In genomic region chr4:174450051-174450450, GRCh38 we compare ENCODE assay signal across 21 cellular contexts.
"Had no signal": no experiment of that assay in that cellular context is flagged by ENCODE, and none has a peak within 500 bp of the region (broad histone marks: within the 10 kb centered on the region; RNA-seq: fewer than 3 reads in every experiment).

No MANE protein-coding gene starts in this region.

- DNase-seq: activated CD4-positive, alpha-beta T cell treated with anti-CD3 and anti-CD28 coated beads, Interleukin-2, amount 10 ng/mL, durations not matched to agents 24 days and 14 days; activated CD4-positive, CD25-positive, alpha-beta regulatory T cell; activated CD8-positive, alpha-beta T cell treated with anti-CD3 and anti-CD28 coated beads for 36 hours; activated naive CD4-positive, alpha-beta T cell; activated naive CD8-positive, alpha-beta T cell treated with anti-CD3 and anti-CD28 coated beads for 36 hours; activated T-cell treated with anti-CD3 and anti-CD28 coated beads, Interleukin-2, amount 50 U/mL, for 1 hour; body of pancreas; effector memory CD8-positive, alpha-beta T cell; foreskin melanocyte; glutamatergic neuron; kidney; left ventricle myocardium inferior; natural killer cell; pancreas; stimulated activated CD4-positive, alpha-beta T cell treated with anti-CD3 and anti-CD28 coated beads, Interleukin-15, amount 100 ng/mL, for 24 hours; stimulated activated CD4-positive, alpha-beta T cell treated with anti-CD3 and anti-CD28 coated beads, Interleukin-2, amount 100 ng/mL, for 48 hours; stimulated activated naive CD8-positive, alpha-beta T cell treated with anti-CD3 and anti-CD28 coated beads, Interleukin-15, amount 100 ng/mL, for 72 hours; SW 1271; upper lobe of left lung had no signal

- H3K4me3 ChIP-seq: body of pancreas, left ventricle myocardium inferior, pancreas, upper lobe of left lung had no signal

- H3K4me1 Mint-ChIP-seq: activated CD4-positive, alpha-beta T cell treated with anti-CD3 and anti-CD28 coated beads, Interleukin-2, amount 10 ng/mL, durations not matched to agents 24 days and 14 days; stimulated activated naive CD8-positive, alpha-beta T cell treated with anti-CD3 and anti-CD28 coated beads, Interleukin-15, amount 100 ng/mL, for 72 hours had no signal

- H3K4me1 ChIP-seq: left ventricle myocardium inferior, upper lobe of left lung had no signal

- H3K4me3 Mint-ChIP-seq: activated CD4-positive, alpha-beta T cell treated with anti-CD3 and anti-CD28 coated beads, Interleukin-2, amount 10 ng/mL, durations not matched to agents 24 days and 14 days; activated CD8-positive, alpha-beta T cell treated with anti-CD3 and anti-CD28 coated beads for 36 hours; activated naive CD8-positive, alpha-beta T cell treated with anti-CD3 and anti-CD28 coated beads for 36 hours; activated T-helper 17 cell treated with anti-CD3 and anti-CD28 coated beads, Interleukin-2, amount 50 U/mL, for 72 hours; effector memory CD8-positive, alpha-beta T cell; natural killer cell; stimulated activated naive CD8-positive, alpha-beta T cell treated with anti-CD3 and anti-CD28 coated beads, Interleukin-15, amount 100 ng/mL, for 72 hours had no signal

- H3K36me3 Mint-ChIP-seq: activated naive CD8-positive, alpha-beta T cell treated with anti-CD3 and anti-CD28 coated beads for 36 hours; natural killer cell had no signal

- H3K27ac Mint-ChIP-seq: activated CD4-positive, alpha-beta T cell treated with anti-CD3 and anti-CD28 coated beads, Interleukin-2, amount 10 ng/mL, durations not matched to agents 24 days and 14 days; activated CD8-positive, alpha-beta T cell treated with anti-CD3 and anti-CD28 coated beads for 36 hours; activated naive CD8-positive, alpha-beta T cell treated with anti-CD3 and anti-CD28 coated beads for 36 hours; activated T-helper 17 cell treated with anti-CD3 and anti-CD28 coated beads, Interleukin-2, amount 50 U/mL, for 72 hours; effector memory CD8-positive, alpha-beta T cell; natural killer cell; stimulated activated naive CD8-positive, alpha-beta T cell treated with anti-CD3 and anti-CD28 coated beads, Interleukin-15, amount 100 ng/mL, for 72 hours had no signal

- H3K27ac ChIP-seq: body of pancreas, left ventricle myocardium inferior, neutrophil, pancreas, upper lobe of left lung had no signal

- H3K27me3 ChIP-seq: body of pancreas, neutrophil, pancreas, upper lobe of left lung had no signal

- ATAC-seq: activated CD8-positive, alpha-beta T cell treated with anti-CD3 and anti-CD28 coated beads for 36 hours; activated T-helper 17 cell treated with anti-CD3 and anti-CD28 coated beads, Interleukin-2, amount 50 U/mL, for 72 hours; body of pancreas; effector memory CD8-positive, alpha-beta T cell; natural killer cell; stimulated activated naive CD8-positive, alpha-beta T cell treated with anti-CD3 and anti-CD28 coated beads, Interleukin-15, amount 100 ng/mL, for 72 hours had no signal

- H3K9me3 ChIP-seq: body of pancreas, left ventricle myocardium inferior, neutrophil, pancreas, upper lobe of left lung had no signal

- H3K36me3 ChIP-seq: left ventricle myocardium inferior, neutrophil, pancreas, upper lobe of left lung had no signal

- H3K27me3 Mint-ChIP-seq: activated CD4-positive, alpha-beta T cell treated with anti-CD3 and anti-CD28 coated beads, Interleukin-2, amount 10 ng/mL, durations not matched to agents 24 days and 14 days; activated CD8-positive, alpha-beta T cell treated with anti-CD3 and anti-CD28 coated beads for 36 hours; activated naive CD8-positive, alpha-beta T cell treated with anti-CD3 and anti-CD28 coated beads for 36 hours; activated T-helper 17 cell treated with anti-CD3 and anti-CD28 coated beads, Interleukin-2, amount 50 U/mL, for 72 hours; effector memory CD8-positive, alpha-beta T cell; stimulated activated naive CD8-positive, alpha-beta T cell treated with anti-CD3 and anti-CD28 coated beads, Interleukin-15, amount 100 ng/mL, for 72 hours had no signal

- H3K9me3 Mint-ChIP-seq: activated naive CD8-positive, alpha-beta T cell treated with anti-CD3 and anti-CD28 coated beads for 36 hours; natural killer cell had no signal
